In genomic region chr5:55712023-55712859, GRCh38 we compare ENCODE assay signal across 8 cellular contexts. TPM values are rescaled to one million over a fixed set of nuclear protein-coding genes. Genes with fewer than 3 reads are reported as not detected.
A peak's percentile ranks its signal among the peaks of the same experiment; 100 is the strongest.
DNase-seq lines count a peak whose midpoint lies in the region; ATAC-seq and TF ChIP-seq lines count a peak whose summit lies in the region.

A gene with protein sequence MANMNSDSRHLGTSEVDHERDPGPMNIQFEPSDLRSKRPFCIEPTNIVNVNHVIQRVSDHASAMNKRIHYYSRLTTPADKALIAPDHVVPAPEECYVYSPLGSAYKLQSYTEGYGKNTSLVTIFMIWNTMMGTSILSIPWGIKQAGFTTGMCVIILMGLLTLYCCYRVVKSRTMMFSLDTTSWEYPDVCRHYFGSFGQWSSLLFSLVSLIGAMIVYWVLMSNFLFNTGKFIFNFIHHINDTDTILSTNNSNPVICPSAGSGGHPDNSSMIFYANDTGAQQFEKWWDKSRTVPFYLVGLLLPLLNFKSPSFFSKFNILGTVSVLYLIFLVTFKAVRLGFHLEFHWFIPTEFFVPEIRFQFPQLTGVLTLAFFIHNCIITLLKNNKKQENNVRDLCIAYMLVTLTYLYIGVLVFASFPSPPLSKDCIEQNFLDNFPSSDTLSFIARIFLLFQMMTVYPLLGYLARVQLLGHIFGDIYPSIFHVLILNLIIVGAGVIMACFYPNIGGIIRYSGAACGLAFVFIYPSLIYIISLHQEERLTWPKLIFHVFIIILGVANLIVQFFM (minus strand): TSS chr5:55712324. CDS start chr5:55697958, 14,366 bp downstream.

- H3K4me3 ChIP-seq in right cardiac atrium (ENCODE audit: low read length) (peak within 1 kb of the TSS; percentile 97), uterus (peak within 1 kb of the TSS; percentile 76 to 78)

- intact Hi-C loops in right cardiac atrium (cut with DNase I), result no loop called here
- intact Hi-C loops in uterus (cut with DNase I; ENCODE audit: low total_unique reads), result no loop called here

- no peaks in the 10 kb centered on the region for H3K36me3 ChIP-seq in uterus

- H3K27ac ChIP-seq in angular gyrus (ENCODE audit: low read depth, low read length) (peak within 1 kb of the TSS; percentile 4), right cardiac atrium (ENCODE audit: low read length) (peak within 1 kb of the TSS; percentile 42), uterus (peak within 1 kb of the TSS; percentile 64 to 70)

- TF ChIP-seq CTCF in uterus (IDR thresholded peaks at IDR 0.05), result peak in 1 of 4 experiments; percentile 15

- H3K27me3 Mint-ChIP-seq in T-helper 17 cell, result no peaks in the 10 kb centered on the region

- no peaks in the 10 kb centered on the region for H3K36me3 Mint-ChIP-seq in T-helper 17 cell (ENCODE audit: low read depth)

- H3K27me3 ChIP-seq in right cardiac atrium (ENCODE audit: control insufficient read depth, insufficient read depth) (no peaks in the 10 kb centered on the region), uterus (no peaks in the 10 kb centered on the region)

- peak within 1 kb of the TSS; percentile 96 for H3K27ac Mint-ChIP-seq in T-helper 17 cell

- DNase-seq in NCI-H1694 treated with DMSO at 0.1 percent for 48 hours (lab: John Stamatoyannopoulos, UW) (peak; percentile 88), T-helper 17 cell (peak; percentile 81 to 85 (median 84)), right cardiac atrium (peak; percentile 97 to 98 (median 98)), pulmonary artery endothelial cell (ENCODE audit: low read depth, low spot score) (peak; percentile 71), uterus (peak; percentile 95)

- ATAC-seq in HG02885 (IDR thresholded peaks at IDR 0.05; ENCODE audit: poor library complexity, unreplicated experiment) (peak; percentile 100), T-helper 17 cell (peak; percentile 100), right cardiac atrium (peak; percentile 100)

- under 1% methylated on average over 55 of the region's 55 CpGs for WGBS in right cardiac atrium

- peak within 1 kb of the TSS; percentile 98 for H3K4me3 Mint-ChIP-seq in T-helper 17 cell

- H3K4me1 ChIP-seq in right cardiac atrium (ENCODE audit: control insufficient read depth, insufficient read depth, low read length) (peaks cover 3% of the 10 kb centered on the region), uterus (peaks cover 0 to 4% of the 10 kb centered on the region in 2 donors)

- TF ChIP-seq POLR2A in GM15510 (IDR thresholded peaks at IDR 0.05; ENCODE audit: borderline replicate concordance, extremely low read depth, insufficient read length) (peak; percentile 78), uterus (IDR thresholded peaks at IDR 0.05) (peak in 1 of 2 donors; percentile 26)

- H3K9me3 ChIP-seq in T-helper 17 cell (ENCODE audit: control insufficient read depth, low read length, poor library complexity, severe bottlenecking) (no peaks in the 10 kb centered on the region), right cardiac atrium (ENCODE audit: control insufficient read depth, low read length) (no peaks in the 10 kb centered on the region), uterus (no peaks in the 10 kb centered on the region)

- peaks cover 9% of the 10 kb centered on the region for H3K4me1 Mint-ChIP-seq in T-helper 17 cell

RNA-seq across cellular contexts. Expression of the gene that starts here (rescaled TPM):
- 10 to 100 TPM; 15.7 to 19.0 TPM for total RNA-seq in T-helper 17 cell
- 10 to 100 TPM in 1 of 4 donors, 1 to 10 TPM in 3; 7.6 to 10.5 (median 8.8) TPM for total RNA-seq in right cardiac atrium
- polyA plus RNA-seq in right cardiac atrium, result 3.2 TPM
- total RNA-seq in pulmonary artery endothelial cell, result 32.8 and 40.2 TPM in 2 replicates
- 100 to 1,000 TPM in 2 of 4 donors, 10 to 100 TPM in 2; 50.5 to 175 (median 86.7) TPM for total RNA-seq in uterus

Comparison
In these comparisons a context has a peak if more than half of its experiments do, and no peak if none do; other contexts are left out.
1. Peak in every context shown above with its lines: DNase-seq, ATAC-seq, H3K4me3 ChIP-seq and H3K27ac ChIP-seq.
2. H3K27ac ChIP-seq: peak in every context shown above with its lines; median percentile 67 in uterus; 42 in right cardiac atrium; 4 in angular gyrus.